In genomic region chr16:72875291-72876036, GRCh38 we compare ENCODE assay signal across 1 cellular context.
TF ChIP-seq lines count a peak whose summit lies in the region.

No MANE protein-coding gene starts in this region.

TF ChIP-seq in neural cell, 6 proteins besides CTCF, POLR2A, EP300 and RAD21 (continued from another document):
- no peak for TF ChIP-seq REST (IDR thresholded peaks at IDR 0.05; ENCODE audit: borderline replicate concordance)
